In the genomic region with DNA sequence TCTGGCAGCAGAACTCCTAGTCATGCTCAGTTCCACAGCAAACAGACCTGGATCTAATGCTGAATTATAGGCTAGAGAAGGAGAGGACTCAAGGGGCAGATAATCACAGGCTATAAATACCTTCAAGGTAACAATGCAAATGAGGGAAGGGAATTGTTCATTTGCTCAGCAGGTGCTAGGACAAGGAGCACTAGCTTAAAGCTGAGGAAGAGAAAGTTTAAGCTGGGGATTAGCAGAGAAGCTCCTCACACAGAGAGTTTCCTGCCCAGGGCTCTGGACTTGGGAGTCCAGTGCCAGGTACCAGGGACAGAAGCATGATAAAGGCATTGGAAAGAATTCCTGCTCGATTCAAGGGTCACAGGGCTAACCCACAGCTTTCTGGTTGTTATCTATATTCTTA, we compare ENCODE assay signal across 21 cellular contexts.
A peak's percentile ranks its signal among the peaks of the same experiment; 100 is the strongest.
DNase-seq lines count a peak whose midpoint lies in the region; ATAC-seq and TF ChIP-seq lines count a peak whose summit lies in the region.
"Had no signal": no experiment of that assay in that cellular context is flagged by ENCODE, and none has a peak within 500 bp of the region (broad histone marks: within the 10 kb centered on the region; RNA-seq: fewer than 3 reads in every experiment).

No MANE protein-coding gene starts in this region.

- H3K9ac ChIP-seq in endodermal cell (ENCODE audit: extremely low read depth, low read length, poor library complexity, severe bottlenecking), result no peak overlapping the region

- H3K4me1 Mint-ChIP-seq in endodermal cell, result peaks cover 11% of the 10 kb centered on the region
- H3K4me1 Mint-ChIP-seq: CD14-positive monocyte, T-cell had no signal

- peaks cover 68% of the 10 kb centered on the region for H3K27me3 Mint-ChIP-seq in endodermal cell (ENCODE audit: insufficient read depth)

- ATAC-seq in GM19452 (IDR thresholded peaks at IDR 0.05; ENCODE audit: unreplicated experiment), result no peak
- ATAC-seq: PC-3, SK-N-SH treated with all-trans-retinoic acid at 6 μM for 48 hours, T-cell had no signal

- no peak for TF ChIP-seq CTCF in endodermal cell (conservative IDR thresholded peaks at IDR 0.05)
- TF ChIP-seq CTCF in esophagus squamous epithelium (IDR thresholded peaks at IDR 0.05), result no peak
- no peak for TF ChIP-seq CTCF in right atrium auricular region (IDR thresholded peaks at IDR 0.05)

- H3K4me3 Mint-ChIP-seq in endodermal cell, result no peak overlapping the region
- H3K4me3 Mint-ChIP-seq: T-cell had no signal

- H3K9me3 Mint-ChIP-seq in endodermal cell, result no peaks in the 10 kb centered on the region

- peak; percentile 7 for DNase-seq in NCI-H2227 treated with DMSO at 0.1 percent for 48 hours (lab: John Stamatoyannopoulos, UW)
- DNase-seq in NCI-H2227 (lab: John Stamatoyannopoulos, UW; ENCODE audit: unreplicated experiment), result no peak
- DNase-seq in NCI-H345 treated with DMSO at 0.1 percent for 48 hours (lab: John Stamatoyannopoulos, UW; ENCODE audit: unreplicated experiment), result peak; percentile 31
- peak; percentile 58 for DNase-seq in endodermal cell
- DNase-seq in cerebellar cortex (ENCODE audit: low spot score), result no peak
- DNase-seq in esophagus squamous epithelium (lab: John Stamatoyannopoulos, UW), result no peak
- DNase-seq in right atrium auricular region (ENCODE audit: low spot score), result no peak
- DNase-seq: DMS79 treated with DMSO at 0.1 percent for 48 hours, IMR-90, NCI-H2081, NCI-H446, NCI-H526 treated with DMSO at 0.1 percent for 48 hours, PC-3, RPMI8226, SIG-M5, T-cell had no signal

- H3K27me3 ChIP-seq in endodermal cell (ENCODE audit: control insufficient read depth, insufficient read depth, low read length, poor library complexity, severe bottlenecking), result peaks cover 57% of the 10 kb centered on the region
- H3K27me3 ChIP-seq in esophagus squamous epithelium, result no peaks in the 10 kb centered on the region
- no peaks in the 10 kb centered on the region for H3K27me3 ChIP-seq in right atrium auricular region

- H3K4me1 ChIP-seq in endodermal cell (ENCODE audit: control insufficient read depth, insufficient read depth, low read length) (peaks cover 4% of the 10 kb centered on the region), esophagus squamous epithelium (no peaks in the 10 kb centered on the region), right atrium auricular region (no peaks in the 10 kb centered on the region)
- H3K4me1 ChIP-seq: HAP-1 had no signal

- peak overlapping the region; percentile 25 for H3K4me3 ChIP-seq in endodermal cell (ENCODE audit: low read length)
- no peak overlapping the region for H3K4me3 ChIP-seq in esophagus squamous epithelium
- no peak overlapping the region for H3K4me3 ChIP-seq in right atrium auricular region
- H3K4me3 ChIP-seq: HAP-1 had no signal

- H3K36me3 Mint-ChIP-seq in endodermal cell (ENCODE audit: low read depth), result no peaks in the 10 kb centered on the region
- H3K36me3 Mint-ChIP-seq: CD14-positive monocyte, T-cell had no signal

- intact Hi-C loops in esophagus squamous epithelium (cut with DNase I), result no loop called here

- no peak for TF ChIP-seq POLR2A in esophagus squamous epithelium (IDR thresholded peaks at IDR 0.05)

- H3K9me3 ChIP-seq in endodermal cell (ENCODE audit: control insufficient read depth, low read length), result no peaks in the 10 kb centered on the region
- no peaks in the 10 kb centered on the region for H3K9me3 ChIP-seq in esophagus squamous epithelium
- no peaks in the 10 kb centered on the region for H3K9me3 ChIP-seq in right atrium auricular region
- H3K9me3 ChIP-seq: HAP-1 had no signal

- H3K27ac ChIP-seq in endodermal cell (ENCODE audit: low read depth, low read length), result no peak overlapping the region
- no peak overlapping the region for H3K27ac ChIP-seq in esophagus squamous epithelium
- H3K27ac ChIP-seq in right atrium auricular region, result no peak overlapping the region
- H3K27ac ChIP-seq: 22Rv1 had no signal

- no peak overlapping the region for H3K27ac Mint-ChIP-seq in endodermal cell
- H3K27ac Mint-ChIP-seq: CD14-positive monocyte, T-cell had no signal

- no peaks in the 10 kb centered on the region for H3K36me3 ChIP-seq in endodermal cell (ENCODE audit: control insufficient read depth, insufficient read depth, low read length)
- no peaks in the 10 kb centered on the region for H3K36me3 ChIP-seq in esophagus squamous epithelium
- H3K36me3 ChIP-seq in right atrium auricular region, result no peaks in the 10 kb centered on the region
- H3K36me3 ChIP-seq: HAP-1 had no signal

- WGBS in endodermal cell (ENCODE audit: insufficient coverage in 1 of 2, insufficient read length in 1 of 2), 2 experiments, result 67% methylated on average over 1 of the region's 1 CpG
- 14 to 31% methylated on average over 1 of the region's 1 CpG for WGBS in esophagus squamous epithelium, 2 donors

Comparison
In these comparisons a context has a peak if more than half of its experiments do, and no peak if none do; other contexts are left out.
1. DNase-seq: peak in NCI-H2227 treated with DMSO at 0.1 percent for 48 hours (single experiment), NCI-H345 treated with DMSO at 0.1 percent for 48 hours (single experiment) and endodermal cell (single experiment); none in NCI-H2227 (single experiment), cerebellar cortex (single experiment), esophagus squamous epithelium (single experiment) and right atrium auricular region (single experiment).